Comparison of ENCODE assay signal across 21 cellular contexts in genomic region chr20:50354690-50355592, GRCh38.
A peak's percentile ranks its signal among the peaks of the same experiment; 100 is the strongest.
DNase-seq lines count a peak whose midpoint lies in the region; ATAC-seq and TF ChIP-seq lines count a peak whose summit lies in the region.
"Had no signal": no experiment of that assay in that cellular context is flagged by ENCODE, and none has a peak within 500 bp of the region (broad histone marks: within the 10 kb centered on the region; RNA-seq: fewer than 3 reads in every experiment).

No MANE protein-coding gene starts in this region.

- H3K27ac ChIP-seq in PC-9 (peak overlapping the region; percentile 61), foreskin keratinocyte (no peak overlapping the region), transverse colon (peak overlapping the region in 1 of 4 donors; percentile 56)
- H3K27ac ChIP-seq: prostate gland, uterus had no signal

- H3K27me3 ChIP-seq in PC-9 (ENCODE audit: insufficient read depth, low read depth) = no peaks in the 10 kb centered on the region
- H3K27me3 ChIP-seq in foreskin keratinocyte = no peaks in the 10 kb centered on the region
- no peaks in the 10 kb centered on the region for H3K27me3 ChIP-seq in transverse colon
- H3K27me3 ChIP-seq: BE2C, uterus had no signal

- H3K9me3 ChIP-seq in PC-9 (ENCODE audit: insufficient read depth, low read depth) (no peaks in the 10 kb centered on the region), transverse colon (no peaks in the 10 kb centered on the region)
- H3K9me3 ChIP-seq: BE2C, prostate gland, uterus had no signal

- POLR2A ChIA-PET in PC-9 (lab: Charles Lee; ENCODE audit: unreplicated experiment) = interaction anchor here (0.5 to 0.6 kb wide), 3 partner anchors 12 to 156 kb away, joined by 4 to 27 read pairs (median 5); no protein-coding TSS in a partner anchor

- intact Hi-C loops in PC-9 (cut with micrococcal nuclease; ENCODE audit: unreplicated experiment) = no loop called here
- intact Hi-C loops in transverse colon (cut with DNase I; ENCODE audit: low total_unique reads) = no loop called here

- H3F3A ChIP-seq in PC-9 (ENCODE audit: insufficient read depth, low read depth) = peaks cover 39% of the 10 kb centered on the region

- peak; percentile 36 for DNase-seq in NCI-H82 (lab: John Stamatoyannopoulos, UW)
- DNase-seq in NCI-H82 treated with DMSO at 0.1 percent for 48 hours (lab: John Stamatoyannopoulos, UW; ENCODE audit: unreplicated experiment) = no peak
- DNase-seq in PC-9 = peak; percentile 62 to 90
- DNase-seq in foreskin keratinocyte = peak; percentile 63 to 89
- peak; percentile 47 for DNase-seq in transverse colon
- DNase-seq in NCI-H526 treated with DMSO at 0.1 percent for 48 hours (lab: John Stamatoyannopoulos, UW) = no peak
- DNase-seq: activated B cell treated with CpG ODN at 0.5 μM for 24 hours; activated CD4-positive, alpha-beta T cell treated with anti-CD3 and anti-CD28 coated beads, Interleukin-2, amount 50 U/mL, for 4 hours; activated CD8-positive, alpha-beta memory T cell treated with anti-CD3 and anti-CD28 coated beads, Interleukin-2, amount 50 U/mL, for 4 hours; BE2C; caudate nucleus; dermis blood vessel endothelial cell; DND-41; H7; NCI-H2107; NCI-H510A treated with DMSO at 0.1 percent for 48 hours; T1000; uterus had no signal

- H3K4me1 ChIP-seq in PC-9 (replicated peaks; ENCODE audit: insufficient read depth) = peaks cover 40% of the 10 kb centered on the region
- peaks cover 4% of the 10 kb centered on the region for H3K4me1 ChIP-seq in foreskin keratinocyte
- H3K4me1 ChIP-seq in transverse colon = peaks cover 0 to 16% (median 9%) of the 10 kb centered on the region in 4 donors
- H3K4me1 ChIP-seq: BE2C, prostate gland, uterus had no signal

- no peak for TF ChIP-seq EP300 in transverse colon (IDR thresholded peaks at IDR 0.05; ENCODE audit: low read depth)

- BruUV-seq in PC-9 (replicated peaks; lab: Mats Ljungman, UMichigan) = no TSS peak

- CTCF ChIA-PET in PC-9 (lab: Charles Lee) = interaction anchor here (0.5 to 1.2 kb wide), 3 partner anchors 23 to 100 kb away, joined by 3 to 4 read pairs (median 3); no protein-coding TSS in a partner anchor

- H3K9me2 ChIP-seq in PC-9 (ENCODE audit: insufficient read depth) = no peaks in the 10 kb centered on the region

- no peaks in the 10 kb centered on the region for H3K79me2 ChIP-seq in PC-9 (ENCODE audit: low read depth)

- H3K4me3 ChIP-seq in PC-9 (no peak overlapping the region), transverse colon (no peak overlapping the region)
- H3K4me3 ChIP-seq: prostate gland, uterus had no signal

- no peak overlapping the region for H2AFZ ChIP-seq in PC-9

- TF ChIP-seq CTCF in PC-9 (conservative IDR thresholded peaks at IDR 0.05) (no peak), foreskin keratinocyte (conservative IDR thresholded peaks at IDR 0.05) (peak; percentile 43), transverse colon (IDR thresholded peaks at IDR 0.05) (no peak)

- H3K4me2 ChIP-seq in PC-9 = peak overlapping the region; percentile 13; the same call in 1 of the 2 replicates

- TF ChIP-seq POLR2A in transverse colon (IDR thresholded peaks at IDR 0.05) = no peak
- no peak for TF ChIP-seq POLR2A in GM18505 (IDR thresholded peaks at IDR 0.05; ENCODE audit: borderline replicate concordance, extremely low read depth, insufficient read depth, insufficient read length)

- WGBS in transverse colon (ENCODE audit: low coverage in 1 of 2), 2 donors = 57 to 59% methylated on average over 7 to 14 of the region's 14 CpGs

- in situ Hi-C loops in transverse colon (cut with MboI; ENCODE audit: low pct_ligation_motif_present in 1 of 4, low pct_unique_long_range_greater_than_20kb in 1 of 4, low sequenced_read_pairs in 3 of 4) = no loop called here

- ATAC-seq in foreskin keratinocyte (peak; percentile 87), GM18907 (IDR thresholded peaks at IDR 0.05; ENCODE audit: unreplicated experiment) (no peak), GM18505 (IDR thresholded peaks at IDR 0.05; ENCODE audit: unreplicated experiment) (no peak)

- H3K36me3 ChIP-seq in PC-9 (ENCODE audit: low read depth) = no peaks in the 10 kb centered on the region
- H3K36me3 ChIP-seq in transverse colon = no peaks in the 10 kb centered on the region
- H3K36me3 ChIP-seq: BE2C, prostate gland, uterus had no signal

- H4K20me1 ChIP-seq in PC-9 (ENCODE audit: insufficient read depth) = no peaks in the 10 kb centered on the region

Comparison
In these comparisons a context has a peak if more than half of its experiments do, and no peak if none do; other contexts are left out.
1. DNase-seq: peak in NCI-H82 (single experiment), PC-9 (2 of 2), foreskin keratinocyte (2 of 2) and transverse colon (single experiment); none in NCI-H82 treated with DMSO at 0.1 percent for 48 hours (single experiment) and NCI-H526 treated with DMSO at 0.1 percent for 48 hours (single experiment).